Comparison of ENCODE assay signal across 1 cellular context in genomic region chr4:3247399-3248177, GRCh38.
TF ChIP-seq lines count a peak whose summit lies in the region.

No MANE protein-coding gene starts in this region.

TF ChIP-seq in K562, 482 proteins besides CTCF, POLR2A, EP300 and RAD21:
- TF ChIP-seq POLR2G (IDR thresholded peaks at IDR 0.05; ENCODE audit: low read depth, low read length) (0 out of 2 replicates have a peak, but pooled peaks have one; percentile 4), ZNF764 (CRISPR knock-in tag; IDR thresholded peaks at IDR 0.05; ENCODE audit: low read depth) (no peak)
